Comparison of ENCODE assay signal across 11 cellular contexts in genomic region chr10:44385423-44385725, GRCh38. TPM values are rescaled to one million over a fixed set of nuclear protein-coding genes. Genes with fewer than 3 reads are reported as not detected.
DNase-seq lines count a peak whose midpoint lies in the region; ATAC-seq and TF ChIP-seq lines count a peak whose summit lies in the region.
"Had no signal": no experiment of that assay in that cellular context is flagged by ENCODE, and none has a peak within 500 bp of the region (broad histone marks: within the 10 kb centered on the region; RNA-seq: fewer than 3 reads in every experiment).

No MANE protein-coding gene starts in this region.

- peaks cover 4% of the 10 kb centered on the region for H4K20me1 ChIP-seq in hepatocyte (ENCODE audit: insufficient read depth, poor library complexity, severe bottlenecking)

- H3K9me2 ChIP-seq in hepatocyte (replicated peaks; ENCODE audit: insufficient read depth): no peaks in the 10 kb centered on the region

- peak overlapping the region; percentile 52 for H2AFZ ChIP-seq in hepatocyte
- H2AFZ ChIP-seq: PC-9 had no signal

- H3K27ac ChIP-seq in hepatocyte: no peak overlapping the region
- peak overlapping the region; percentile 60 to 87 (median 82) for H3K27ac ChIP-seq in gastrocnemius medialis
- H3K27ac ChIP-seq: PC-9 had no signal

- peaks cover 28% of the 10 kb centered on the region for H3K79me2 ChIP-seq in hepatocyte

- in situ Hi-C loops in gastrocnemius medialis (cut with MboI; ENCODE audit: low sequenced_read_pairs in 4 of 4): loop anchor here (5.0 to 25.0 kb wide), 5 partner anchors 78 to 713 kb away; no protein-coding TSS in a partner anchor

- WGBS in hepatocyte (ENCODE audit: low lambda C conversion rate, missing lambda C conversion rate): 4% methylated on average over 28 of the region's 28 CpGs

- ATAC-seq in gastrocnemius medialis: no peak
- ATAC-seq in left colon: no peak
- no peak for ATAC-seq in HG03457 (IDR thresholded peaks at IDR 0.05; ENCODE audit: unreplicated experiment)

- no peaks in the 10 kb centered on the region for H3K36me3 ChIP-seq in ES-I3 (ENCODE audit: insufficient read depth, low read length)
- no peaks in the 10 kb centered on the region for H3K36me3 ChIP-seq in hepatocyte (replicated peaks; ENCODE audit: insufficient read depth, low read depth)
- no peaks in the 10 kb centered on the region for H3K36me3 ChIP-seq in gastrocnemius medialis

- peak; percentile 10 for DNase-seq in RPMI8226
- no peak for DNase-seq in hepatocyte (ENCODE audit: low spot score)
- no peak for DNase-seq in gastrocnemius medialis
- DNase-seq in dermis blood vessel endothelial cell: no peak
- no peak for DNase-seq in left colon
- DNase-seq in DMS79 (lab: John Stamatoyannopoulos, UW): no peak
- DNase-seq: activated CD4-positive, alpha-beta T cell treated with anti-CD3 and anti-CD28 coated beads, Interleukin-2, amount 10 ng/mL, durations not matched to agents 24 days and 14 days; kidney glomerular epithelial cell; PC-9 had no signal

- H3K4me2 ChIP-seq in hepatocyte: peak overlapping the region; percentile 92
- H3K4me2 ChIP-seq: PC-9 had no signal

- H3K4me3 ChIP-seq in hepatocyte (peak overlapping the region; percentile 49), gastrocnemius medialis (peak overlapping the region; percentile 65 to 87 (median 74))
- H3K4me3 ChIP-seq: PC-9 had no signal

- H3K27me3 ChIP-seq in hepatocyte (peaks cover 50% of the 10 kb centered on the region), gastrocnemius medialis (no peaks in the 10 kb centered on the region)

- peaks cover 21% of the 10 kb centered on the region for H3K4me1 ChIP-seq in ES-I3 (ENCODE audit: insufficient read depth, low read length)
- peaks cover 16% of the 10 kb centered on the region for H3K4me1 ChIP-seq in hepatocyte (ENCODE audit: insufficient read depth)
- peaks cover 32 to 38% of the 10 kb centered on the region in 2 donors for H3K4me1 ChIP-seq in gastrocnemius medialis

- no peak for TF ChIP-seq POLR2A in gastrocnemius medialis (IDR thresholded peaks at IDR 0.05)

- H3K9me3 ChIP-seq in ES-I3 (ENCODE audit: control insufficient read depth, insufficient read depth, low read length) (no peaks in the 10 kb centered on the region), hepatocyte (ENCODE audit: low read depth) (no peaks in the 10 kb centered on the region), gastrocnemius medialis (no peaks in the 10 kb centered on the region)

- peak overlapping the region; percentile 73; the same call in 1 of the 2 replicates for H3K9ac ChIP-seq in ES-I3 (ENCODE audit: low read depth, low read length)

- TF ChIP-seq CTCF in hepatocyte (IDR thresholded peaks at IDR 0.05; ENCODE audit: poor library complexity) (no peak), gastrocnemius medialis (IDR thresholded peaks at IDR 0.05 in 4 of 5, conservative IDR thresholded peaks at IDR 0.05 in 1 of 5) (no peak)

- intact Hi-C loops in gastrocnemius medialis (cut with DNase I; ENCODE audit: low total_unique reads) (loop anchor here (10.0 kb wide), 1 partner anchor 571 kb away; no protein-coding TSS in a partner anchor), left colon (cut with DNase I, micrococcal nuclease) (loop anchor here (5.0 to 10.0 kb wide), 2 partner anchors 701 to 708 kb away; no protein-coding TSS in a partner anchor)

RNA-seq across cellular contexts. Expression of gene CXCL12, which starts 0.5 kb away (rescaled TPM):
- total RNA-seq in hepatocyte (41.8 and 43.0 TPM in 2 replicates), gastrocnemius medialis (10 to 100 TPM in 3 of 4 donors, 1 to 10 TPM in 1; 8.6 to 22.0 (median 18.0) TPM), dermis blood vessel endothelial cell (2.9 and 5.1 TPM in 2 replicates), left colon (10 to 100 TPM; 15.5 to 61.3 TPM)
- polyA plus RNA-seq in hepatocyte: 11.1 and 13.2 TPM in 2 replicates
- total RNA-seq: activated CD4-positive, alpha-beta T cell treated with anti-CD3 and anti-CD28 coated beads, Interleukin-2, amount 10 ng/mL, durations not matched to agents 24 days and 14 days; PC-9 had no signal
